Comparison of ENCODE assay signal across 20 cellular contexts in genomic region chr2:130377491-130377890, GRCh38. TPM values are rescaled to one million over a fixed set of nuclear protein-coding genes. Genes with fewer than 3 reads are reported as not detected.
DNase-seq lines count a peak whose midpoint lies in the region; ATAC-seq and TF ChIP-seq lines count a peak whose summit lies in the region.
"Had no signal": no experiment of that assay in that cellular context is flagged by ENCODE, and none has a peak within 500 bp of the region (broad histone marks: within the 10 kb centered on the region; RNA-seq: fewer than 3 reads in every experiment).

No MANE protein-coding gene starts in this region.

- H3K9me3 Mint-ChIP-seq in activated naive CD4-positive, alpha-beta T cell treated with anti-CD3 and anti-CD28 coated beads, Interleukin-2, amount 10 ng/mL, durations not matched to agents 7 days and 5 days = no peaks in the 10 kb centered on the region
- peaks cover 0 to 6% of the 10 kb centered on the region in 2 donors for H3K9me3 Mint-ChIP-seq in activated naive CD4-positive, alpha-beta T cell treated with anti-CD3 and anti-CD28 coated beads, Interleukin-2, amount 50 U/mL, for 72 hours
- H3K9me3 Mint-ChIP-seq in T-cell = no peaks in the 10 kb centered on the region
- H3K9me3 Mint-ChIP-seq in endothelial cell (ENCODE audit: unreplicated experiment) = no peaks in the 10 kb centered on the region
- H3K9me3 Mint-ChIP-seq in stimulated activated effector memory CD8-positive, alpha-beta T cell treated with anti-CD3 and anti-CD28 coated beads, Interleukin-12 subunit alpha, Interleukin-12 subunit beta, amount 100 ng/mL, for 72 hours = no peaks in the 10 kb centered on the region

- H3K4me3 Mint-ChIP-seq in activated naive CD4-positive, alpha-beta T cell treated with anti-CD3 and anti-CD28 coated beads, Interleukin-2, amount 10 ng/mL, durations not matched to agents 7 days and 5 days = no peak overlapping the region
- no peak overlapping the region for H3K4me3 Mint-ChIP-seq in T-cell
- H3K4me3 Mint-ChIP-seq in endothelial cell (ENCODE audit: unreplicated experiment) = peak overlapping the region; percentile 35
- H3K4me3 Mint-ChIP-seq in stimulated activated effector memory CD8-positive, alpha-beta T cell treated with anti-CD3 and anti-CD28 coated beads, Interleukin-12 subunit alpha, Interleukin-12 subunit beta, amount 100 ng/mL, for 72 hours = peak overlapping the region; percentile 86

- no peaks in the 10 kb centered on the region for H3K27me3 Mint-ChIP-seq in activated naive CD4-positive, alpha-beta T cell treated with anti-CD3 and anti-CD28 coated beads, Interleukin-2, amount 10 ng/mL, durations not matched to agents 7 days and 5 days
- H3K27me3 Mint-ChIP-seq in T-cell = no peaks in the 10 kb centered on the region
- H3K27me3 Mint-ChIP-seq in endothelial cell (ENCODE audit: unreplicated experiment) = peaks cover 9% of the 10 kb centered on the region

- no peak for DNase-seq in activated naive CD4-positive, alpha-beta T cell treated with anti-CD3 and anti-CD28 coated beads, Interleukin-2, amount 10 ng/mL, durations not matched to agents 7 days and 5 days
- no peak for DNase-seq in activated naive CD4-positive, alpha-beta T cell treated with anti-CD3 and anti-CD28 coated beads, Interleukin-2, amount 50 U/mL, for 72 hours (ENCODE audit: low spot score in 2 of 2)
- no peak for DNase-seq in T-cell
- DNase-seq in endothelial cell (ENCODE audit: low spot score) = no peak
- DNase-seq in stimulated activated effector memory CD8-positive, alpha-beta T cell treated with anti-CD3 and anti-CD28 coated beads, Interleukin-12 subunit alpha, Interleukin-12 subunit beta, amount 100 ng/mL, for 72 hours (ENCODE audit: low spot score in 2 of 2) = no peak
- DNase-seq in NCI-H226 = no peak
- no peak for DNase-seq in esophagus squamous epithelium (lab: John Stamatoyannopoulos, UW)
- DNase-seq: activated naive CD4-positive, alpha-beta T cell; body of pancreas; Caco-2; foreskin melanocyte; left lung; NCI-H1436; stimulated activated CD4-positive, alpha-beta T cell treated with anti-CD3 and anti-CD28 coated beads, Interleukin-1b, Interleukin-23, amount 100 ng/mL, for 48 hours; SW 1271 had no signal

- intact Hi-C loops in esophagus squamous epithelium (cut with DNase I) = no loop called here

- no peak overlapping the region for H3K4me3 ChIP-seq in esophagus squamous epithelium
- H3K4me3 ChIP-seq: body of pancreas, coronary artery, left lung, right lobe of liver, vagina had no signal

- peaks cover 0 to 27% (median 0%) of the 10 kb centered on the region in 3 donors for H3K36me3 ChIP-seq in esophagus squamous epithelium
- H3K36me3 ChIP-seq: right lobe of liver, vagina had no signal

- ATAC-seq in activated naive CD4-positive, alpha-beta T cell treated with anti-CD3 and anti-CD28 coated beads, Interleukin-2, amount 50 U/mL, for 72 hours = no peak
- ATAC-seq in T-cell (replicated peaks in 1 of 4) (no peak), GM21723 (IDR thresholded peaks at IDR 0.05; ENCODE audit: unreplicated experiment) (no peak)
- ATAC-seq in stimulated activated effector memory CD8-positive, alpha-beta T cell treated with anti-CD3 and anti-CD28 coated beads, Interleukin-12 subunit alpha, Interleukin-12 subunit beta, amount 100 ng/mL, for 72 hours = no peak
- ATAC-seq: body of pancreas, left lung, right lobe of liver had no signal

- H3K36me3 Mint-ChIP-seq in activated naive CD4-positive, alpha-beta T cell treated with anti-CD3 and anti-CD28 coated beads, Interleukin-2, amount 10 ng/mL, durations not matched to agents 7 days and 5 days = peaks cover 57% of the 10 kb centered on the region
- peaks cover 20 to 46% of the 10 kb centered on the region in 2 donors for H3K36me3 Mint-ChIP-seq in activated naive CD4-positive, alpha-beta T cell treated with anti-CD3 and anti-CD28 coated beads, Interleukin-2, amount 50 U/mL, for 72 hours
- H3K36me3 Mint-ChIP-seq in T-cell (peaks cover 45% of the 10 kb centered on the region), endothelial cell (ENCODE audit: low read depth, unreplicated experiment) (peaks cover 17% of the 10 kb centered on the region)
- peaks cover 65% of the 10 kb centered on the region for H3K36me3 Mint-ChIP-seq in stimulated activated effector memory CD8-positive, alpha-beta T cell treated with anti-CD3 and anti-CD28 coated beads, Interleukin-12 subunit alpha, Interleukin-12 subunit beta, amount 100 ng/mL, for 72 hours

- no peaks in the 10 kb centered on the region for H3K27me3 ChIP-seq in esophagus squamous epithelium
- H3K27me3 ChIP-seq: body of pancreas, left lung, right lobe of liver, vagina had no signal

- no peak for TF ChIP-seq POLR2A in esophagus squamous epithelium (IDR thresholded peaks at IDR 0.05)

- H3K27ac Mint-ChIP-seq in activated naive CD4-positive, alpha-beta T cell treated with anti-CD3 and anti-CD28 coated beads, Interleukin-2, amount 10 ng/mL, durations not matched to agents 7 days and 5 days = peak overlapping the region; percentile 20
- H3K27ac Mint-ChIP-seq in activated naive CD4-positive, alpha-beta T cell treated with anti-CD3 and anti-CD28 coated beads, Interleukin-2, amount 50 U/mL, for 72 hours = peak overlapping the region in 1 of 2 donors; percentile 94
- H3K27ac Mint-ChIP-seq in T-cell (peak overlapping the region; percentile 68 to 72), endothelial cell (ENCODE audit: unreplicated experiment) (no peak overlapping the region)
- H3K27ac Mint-ChIP-seq in stimulated activated effector memory CD8-positive, alpha-beta T cell treated with anti-CD3 and anti-CD28 coated beads, Interleukin-12 subunit alpha, Interleukin-12 subunit beta, amount 100 ng/mL, for 72 hours = peak overlapping the region; percentile 75

- peaks cover 76% of the 10 kb centered on the region for H3K4me1 Mint-ChIP-seq in activated naive CD4-positive, alpha-beta T cell treated with anti-CD3 and anti-CD28 coated beads, Interleukin-2, amount 10 ng/mL, durations not matched to agents 7 days and 5 days
- H3K4me1 Mint-ChIP-seq in T-cell (peaks cover 71 to 80% (median 73%) of the 10 kb centered on the region in 3 donors), endothelial cell (ENCODE audit: unreplicated experiment) (peaks cover 16% of the 10 kb centered on the region)
- H3K4me1 Mint-ChIP-seq in stimulated activated effector memory CD8-positive, alpha-beta T cell treated with anti-CD3 and anti-CD28 coated beads, Interleukin-12 subunit alpha, Interleukin-12 subunit beta, amount 100 ng/mL, for 72 hours = peaks cover 71% of the 10 kb centered on the region

- peaks cover 0 to 29% (median 7%) of the 10 kb centered on the region in 3 donors for H3K4me1 ChIP-seq in esophagus squamous epithelium
- H3K4me1 ChIP-seq: Caco-2 had no signal

- H3K9me3 ChIP-seq in esophagus squamous epithelium = no peaks in the 10 kb centered on the region
- H3K9me3 ChIP-seq: body of pancreas, Caco-2, left lung, right lobe of liver, vagina had no signal

- CTCF ChIA-PET in activated naive CD4-positive, alpha-beta T cell treated with anti-CD3 and anti-CD28 coated beads, Interleukin-2, amount 10 ng/mL, durations not matched to agents 7 days and 5 days (lab: Charles Lee) = interaction anchor here (1.1 to 1.2 kb wide), 2 partner anchors 9 to 42 kb away, joined by 3 to 5 read pairs; no protein-coding TSS in a partner anchor
- CTCF ChIA-PET in T-cell (lab: Charles Lee) = interaction anchor here in 1 of 2 donors (0.5 kb wide), 1 partner anchor 13 kb away, joined by 3 read pairs; no protein-coding TSS in a partner anchor

- peak overlapping the region in 1 of 4 donors; percentile 17 for H3K27ac ChIP-seq in esophagus squamous epithelium
- H3K27ac ChIP-seq: body of pancreas, left lung, right lobe of liver, vagina, VCaP had no signal

- no peak for TF ChIP-seq CTCF in endothelial cell (IDR thresholded peaks at IDR 0.05; ENCODE audit: unreplicated experiment)
- TF ChIP-seq CTCF in esophagus squamous epithelium (IDR thresholded peaks at IDR 0.05) = no peak

- WGBS in esophagus squamous epithelium, 2 donors = 88 to 90% methylated on average over 3 to 4 of the region's 5 CpGs

- POLR2A ChIA-PET in T-cell (lab: Charles Lee) = interaction anchor here in 1 of 2 donors (0.6 kb wide), 1 partner anchor 11 kb away, joined by 3 read pairs; no protein-coding TSS in a partner anchor

RNA-seq across cellular contexts. Expression of gene PTPN18, which starts 21.6 kb away (rescaled TPM):
- 10 to 100 TPM; 28.3 to 62.1 TPM for total RNA-seq in activated naive CD4-positive, alpha-beta T cell treated with anti-CD3 and anti-CD28 coated beads, Interleukin-2, amount 50 U/mL, for 72 hours
- total RNA-seq in T-cell (10 to 100 TPM; 42.3 to 67.6 (median 58.2) TPM), endothelial cell (ENCODE audit: unreplicated experiment) (16.3 TPM), esophagus squamous epithelium (10 to 100 TPM; 26.8 to 43.6 (median 35.5) TPM)

RNA-seq across cellular contexts. Expression of gene IMP4, which starts 34.8 kb away (rescaled TPM):
- total RNA-seq in activated naive CD4-positive, alpha-beta T cell treated with anti-CD3 and anti-CD28 coated beads, Interleukin-2, amount 50 U/mL, for 72 hours = 100 to 1,000 TPM in 1 of 2 donors, 10 to 100 TPM in 1; 91.0 to 106 TPM
- 10 to 100 TPM; 70.7 to 93.7 (median 86.9) TPM for total RNA-seq in T-cell
- total RNA-seq in endothelial cell (ENCODE audit: unreplicated experiment) = 32.8 TPM
- total RNA-seq in esophagus squamous epithelium = 100 to 1,000 TPM in 2 of 4 donors, 10 to 100 TPM in 2; 69.2 to 112 (median 91.2) TPM

Comparison
In these comparisons a context has a peak if more than half of its experiments do, and no peak if none do; other contexts are left out.
1. H3K4me3 Mint-ChIP-seq: peak in endothelial cell (single experiment) and stimulated activated effector memory CD8-positive, alpha-beta T cell treated with anti-CD3 and anti-CD28 coated beads, Interleukin-12 subunit alpha, Interleukin-12 subunit beta, amount 100 ng/mL, for 72 hours (single experiment); none in activated naive CD4-positive, alpha-beta T cell treated with anti-CD3 and anti-CD28 coated beads, Interleukin-2, amount 10 ng/mL, durations not matched to agents 7 days and 5 days (single experiment) and T-cell (0 of 3).